ENCODE assay signal across 2 cellular contexts in the genomic region with DNA sequence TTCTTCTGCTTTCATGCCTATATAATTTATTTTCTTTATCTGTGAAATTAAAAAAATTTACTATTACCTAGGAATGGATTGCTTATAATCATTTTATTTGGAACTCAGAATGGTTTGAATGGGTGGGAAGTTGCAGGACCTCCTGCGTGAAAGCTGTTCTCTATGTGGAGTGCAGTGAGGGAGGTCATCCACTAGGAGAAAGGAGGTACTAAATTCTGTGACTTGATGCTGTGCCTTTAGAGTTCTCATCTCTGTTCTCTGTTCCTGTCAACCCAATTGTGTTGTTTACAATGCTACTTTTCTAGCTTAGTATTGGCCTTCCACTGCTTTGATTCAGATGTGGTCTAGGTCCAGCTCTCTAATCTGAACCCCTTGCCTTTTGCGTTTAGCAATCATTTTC.
TF ChIP-seq lines count a peak whose summit lies in the region.

No MANE protein-coding gene starts in this region.

TF ChIP-seq in HCT116, 20 proteins besides CTCF, POLR2A, EP300 and RAD21:
- TF ChIP-seq ELF1 (IDR thresholded peaks at IDR 0.05; ENCODE audit: borderline replicate concordance, low read depth): no peak
- TF ChIP-seq, protein P1, sequence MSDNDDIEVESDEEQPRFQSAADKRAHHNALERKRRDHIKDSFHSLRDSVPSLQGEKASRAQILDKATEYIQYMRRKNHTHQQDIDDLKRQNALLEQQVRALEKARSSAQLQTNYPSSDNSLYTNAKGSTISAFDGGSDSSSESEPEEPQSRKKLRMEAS (IDR thresholded peaks at IDR 0.05): no peak
- TF ChIP-seq TCF7L2 (IDR thresholded peaks at IDR 0.05; ENCODE audit: borderline replicate concordance, extremely low read depth, insufficient read depth, insufficient read length): no peak
- no peak for TF ChIP-seq EGR1 (IDR thresholded peaks at IDR 0.05; ENCODE audit: low read depth)
- no peak for TF ChIP-seq SRF (IDR thresholded peaks at IDR 0.05; ENCODE audit: low read depth)
- TF ChIP-seq, protein P2, sequence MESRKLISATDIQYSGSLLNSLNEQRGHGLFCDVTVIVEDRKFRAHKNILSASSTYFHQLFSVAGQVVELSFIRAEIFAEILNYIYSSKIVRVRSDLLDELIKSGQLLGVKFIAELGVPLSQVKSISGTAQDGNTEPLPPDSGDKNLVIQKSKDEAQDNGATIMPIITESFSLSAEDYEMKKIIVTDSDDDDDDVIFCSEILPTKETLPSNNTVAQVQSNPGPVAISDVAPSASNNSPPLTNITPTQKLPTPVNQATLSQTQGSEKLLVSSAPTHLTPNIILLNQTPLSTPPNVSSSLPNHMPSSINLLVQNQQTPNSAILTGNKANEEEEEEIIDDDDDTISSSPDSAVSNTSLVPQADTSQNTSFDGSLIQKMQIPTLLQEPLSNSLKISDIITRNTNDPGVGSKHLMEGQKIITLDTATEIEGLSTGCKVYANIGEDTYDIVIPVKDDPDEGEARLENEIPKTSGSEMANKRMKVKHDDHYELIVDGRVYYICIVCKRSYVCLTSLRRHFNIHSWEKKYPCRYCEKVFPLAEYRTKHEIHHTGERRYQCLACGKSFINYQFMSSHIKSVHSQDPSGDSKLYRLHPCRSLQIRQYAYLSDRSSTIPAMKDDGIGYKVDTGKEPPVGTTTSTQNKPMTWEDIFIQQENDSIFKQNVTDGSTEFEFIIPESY (IDR thresholded peaks at IDR 0.05; ENCODE audit: extremely low read depth, insufficient replicate concordance, low read length): no peak
- no peak for TF ChIP-seq EZH2phosphoT487 (IDR thresholded peaks at IDR 0.05; ENCODE audit: borderline replicate concordance)
- TF ChIP-seq SP1 (IDR thresholded peaks at IDR 0.05; ENCODE audit: low read depth): no peak
- TF ChIP-seq POLR2AphosphoS5 (IDR thresholded peaks at IDR 0.05; ENCODE audit: low read depth, low read length): no peak
- TF ChIP-seq JUND (IDR thresholded peaks at IDR 0.05): no peak

TF ChIP-seq in K562, 482 proteins besides CTCF, POLR2A, EP300 and RAD21:
- TF ChIP-seq ZNF75A (CRISPR knock-in tag; IDR thresholded peaks at IDR 0.05) (no peak), ZFPM2 (CRISPR knock-in tag; IDR thresholded peaks at IDR 0.05) (no peak), BCOR (IDR thresholded peaks at IDR 0.05) (peak; percentile 76), TCF3 (CRISPR knock-in tag; IDR thresholded peaks at IDR 0.05) (no peak), RBM25 (IDR thresholded peaks at IDR 0.05; ENCODE audit: low read depth, low read length, severe bottlenecking) (peak; percentile 19), ZNF217 (CRISPR knock-in tag; IDR thresholded peaks at IDR 0.05) (no peak), DDX20 (tag; IDR thresholded peaks at IDR 0.05; ENCODE audit: low read depth) (no peak), KDM1A (IDR thresholded peaks at IDR 0.05) (0 out of 4 replicates have a peak, but pooled peaks of 1 of the 2 experiments have one; percentile 30)
TF ChIP-seq in K562: peak in this region for 3.
